Comparison of ENCODE assay signal across 25 cellular contexts in genomic region chr9:22617156-22617555, GRCh38.
"Had no signal": no experiment of that assay in that cellular context is flagged by ENCODE, and none has a peak within 500 bp of the region (broad histone marks: within the 10 kb centered on the region; RNA-seq: fewer than 3 reads in every experiment).

No MANE protein-coding gene starts in this region.

- H3K9ac ChIP-seq: parathyroid adenoma had no signal

- ATAC-seq: effector memory CD8-positive, alpha-beta T cell; gastroesophageal sphincter; left colon; left ventricle myocardium superior; naive thymus-derived CD4-positive, alpha-beta T cell; right lobe of liver; stimulated activated naive B cell treated with anti-CD40 and anti-IgM and Interleukin-4, amounts not matched to agents 10 μg/mL and 1 μg/mL and 100 μg/mL, for 72 hours; stimulated activated naive CD8-positive, alpha-beta T cell treated with anti-CD3 and anti-CD28 coated beads, Interleukin-15, amount 100 ng/mL, for 72 hours; upper lobe of right lung had no signal

- H3K4me1 ChIP-seq: gastroesophageal sphincter, parathyroid adenoma, prostate gland, right lobe of liver, testis, tibial nerve, upper lobe of right lung, vagina had no signal

- H3K36me3 ChIP-seq: esophagus muscularis mucosa, gastroesophageal sphincter, prostate gland, right lobe of liver, tibial nerve, upper lobe of right lung, vagina had no signal

- H3K9me3 ChIP-seq: gastroesophageal sphincter, prostate gland, right lobe of liver, testis, upper lobe of right lung, vagina had no signal

- H2AFZ ChIP-seq: parathyroid adenoma had no signal

- H3K27ac ChIP-seq: epithelial cell of prostate, esophagus muscularis mucosa, gastroesophageal sphincter, parathyroid adenoma, prostate gland, right lobe of liver, testis, tibial nerve, upper lobe of right lung, vagina had no signal

- H3K4me3 ChIP-seq: esophagus muscularis mucosa, gastroesophageal sphincter, lung, prostate gland, right lobe of liver, testis, tibial nerve, upper lobe of right lung, vagina had no signal

- H3K27me3 ChIP-seq: esophagus muscularis mucosa, gastroesophageal sphincter, right lobe of liver, testis, tibial nerve, upper lobe of right lung, vagina had no signal

- DNase-seq: effector memory CD8-positive, alpha-beta T cell; glutamatergic neuron; immature natural killer cell; kidney; left colon; left ventricle myocardium superior; mesendoderm; naive thymus-derived CD4-positive, alpha-beta T cell; nephron progenitor cell; retina; right lobe of liver; stimulated activated CD4-positive, alpha-beta T cell treated with anti-CD3 and anti-CD28 coated beads, Interleukin-2, amount 100 ng/mL, for 24 hours; stimulated activated CD4-positive, alpha-beta T cell treated with anti-CD3 and anti-CD28 coated beads, Interleukin-4, amount 100 ng/mL, for 4 hours; stimulated activated naive B cell treated with anti-CD40 and anti-IgM and Interleukin-4, amounts not matched to agents 10 μg/mL and 1 μg/mL and 100 μg/mL, for 72 hours; stimulated activated naive CD8-positive, alpha-beta T cell treated with anti-CD3 and anti-CD28 coated beads, Interleukin-15, amount 100 ng/mL, for 72 hours; testis; upper lobe of right lung had no signal

- H3K79me2 ChIP-seq: parathyroid adenoma had no signal
